9 cellular contexts compared by ENCODE assay signal in genomic region chr5:157651623-157652376, GRCh38. TPM values are rescaled to one million over a fixed set of nuclear protein-coding genes. Genes with fewer than 3 reads are reported as not detected.
DNase-seq lines count a peak whose midpoint lies in the region; ATAC-seq and TF ChIP-seq lines count a peak whose summit lies in the region.
"Had no signal": no experiment of that assay in that cellular context is flagged by ENCODE, and none has a peak within 500 bp of the region (broad histone marks: within the 10 kb centered on the region; RNA-seq: fewer than 3 reads in every experiment).

No MANE protein-coding gene starts in this region.

- no peak for TF ChIP-seq EP300 in transverse colon (IDR thresholded peaks at IDR 0.05; ENCODE audit: low read depth)

- peak; percentile 73 for ATAC-seq in GM18861 (IDR thresholded peaks at IDR 0.05; ENCODE audit: unreplicated experiment)
- ATAC-seq in HG03571 (IDR thresholded peaks at IDR 0.05; ENCODE audit: unreplicated experiment) = peak; percentile 62

- peaks cover 0 to 12% (median 9%) of the 10 kb centered on the region in 4 donors for H3K4me1 ChIP-seq in transverse colon

- H3K36me3 ChIP-seq in transverse colon = no peaks in the 10 kb centered on the region

- TF ChIP-seq CTCF in transverse colon (IDR thresholded peaks at IDR 0.05) = peak; percentile 27 to 60 (median 41)

- H3K4me3 ChIP-seq in transverse colon = peak overlapping the region; percentile 30 to 52 (median 37)

- DNase-seq in activated T-cell treated with anti-CD3 and anti-CD28 coated beads for 24 hours (ENCODE audit: low read depth) (peak; percentile 70), fibroblast of peridontal ligament (ENCODE audit: extremely low read depth) (peak; percentile 8), posterior vena cava (ENCODE audit: low spot score) (peak; percentile 91), transverse colon (peak; percentile 86), NOMO-1 treated with DMSO at 0.1 percent for 48 hours (lab: John Stamatoyannopoulos, UW; ENCODE audit: unreplicated experiment) (no peak), HPDE6-E6E7 (ENCODE audit: extremely low spot score) (no peak)

- 27 to 67% methylated on average over 7 to 56 of the region's 63 CpGs for WGBS in transverse colon (ENCODE audit: low coverage in 1 of 2), 2 donors

- peak; percentile 41 for TF ChIP-seq POLR2A in transverse colon (IDR thresholded peaks at IDR 0.05)

- no peaks in the 10 kb centered on the region for H3K9me3 ChIP-seq in transverse colon

- no peaks in the 10 kb centered on the region for H3K27me3 ChIP-seq in transverse colon

- peak overlapping the region; percentile 39 to 72 (median 60) for H3K27ac ChIP-seq in transverse colon

- in situ Hi-C loops in transverse colon (cut with MboI; ENCODE audit: low pct_ligation_motif_present in 1 of 4, low pct_unique_long_range_greater_than_20kb in 1 of 4, low sequenced_read_pairs in 3 of 4) = no loop called here

- intact Hi-C loops in posterior vena cava (cut with DNase I) = no loop called here
- intact Hi-C loops in transverse colon (cut with DNase I; ENCODE audit: low total_unique reads) = no loop called here

RNA-seq across cellular contexts. Expression of gene SOX30, which starts 0.4 kb away (rescaled TPM):
- total RNA-seq in posterior vena cava = under 1 TPM; 0.23 to 0.29 TPM
- total RNA-seq in transverse colon = under 1 TPM in 2 of 4 donors, not detected in 2; 0.16 to 0.75 TPM
- total RNA-seq: RPMI7951 had no signal

RNA-seq across cellular contexts. Expression of gene C5orf52, which starts 19.5 kb away (rescaled TPM):
- total RNA-seq in posterior vena cava = not detected
- not detected for total RNA-seq in transverse colon
- total RNA-seq: RPMI7951 had no signal

Comparison
In these comparisons a context has a peak if more than half of its experiments do, and no peak if none do; other contexts are left out.
1. DNase-seq: peak in activated T-cell treated with anti-CD3 and anti-CD28 coated beads for 24 hours (single experiment), fibroblast of peridontal ligament (single experiment), posterior vena cava (single experiment) and transverse colon (single experiment); none in NOMO-1 treated with DMSO at 0.1 percent for 48 hours (single experiment) and HPDE6-E6E7 (single experiment).